In the genomic region with DNA sequence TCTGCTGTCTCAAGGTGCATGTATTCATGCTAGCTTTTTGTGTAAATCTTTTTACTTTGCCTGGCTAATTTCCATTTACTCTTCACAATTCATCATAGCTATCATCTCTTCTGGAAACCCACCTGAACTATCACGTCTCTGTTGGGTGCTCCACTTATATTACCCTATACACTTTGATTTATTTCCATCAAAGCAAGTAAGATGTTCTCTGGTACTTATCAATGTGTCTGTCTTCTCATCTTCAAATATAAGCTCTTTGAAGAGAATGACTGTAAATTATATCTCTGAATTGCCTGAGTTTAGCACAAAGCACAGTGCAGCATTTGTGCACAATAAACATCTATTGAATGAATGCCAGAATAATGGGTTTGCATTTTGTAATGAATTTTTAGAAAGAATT, we compare ENCODE assay signal across 25 cellular contexts.
"Had no signal": no experiment of that assay in that cellular context is flagged by ENCODE, and none has a peak within 500 bp of the region (broad histone marks: within the 10 kb centered on the region; RNA-seq: fewer than 3 reads in every experiment).

No MANE protein-coding gene starts in this region.

- H3K9me3 ChIP-seq: ovary, right lobe of liver, sigmoid colon, suprapubic skin, testis, tibial artery, transverse colon, upper lobe of right lung, uterus had no signal

- H3K79me2 ChIP-seq: parathyroid adenoma had no signal

- H3K4me3 ChIP-seq: neural progenitor cell, ovary, psoas muscle, right lobe of liver, sigmoid colon, stomach, suprapubic skin, testis, tibial artery, transverse colon, upper lobe of right lung, uterus had no signal

- DNase-seq: naive thymus-derived CD8-positive, alpha-beta T cell; nephron progenitor cell; occipital lobe; ovary; posterior cingulate gyrus; psoas muscle; right cardiac atrium; right lobe of liver; sigmoid colon; small intestine; stimulated activated CD4-positive, alpha-beta T cell treated with anti-CD3 and anti-CD28 coated beads, Interleukin-15, amount 100 ng/mL, for 24 hours; stimulated activated CD4-positive, alpha-beta T cell treated with anti-CD3 and anti-CD28 coated beads, Interleukin-2, amount 100 ng/mL, for 24 hours; stimulated activated CD4-positive, alpha-beta T cell treated with anti-CD3 and anti-CD28 coated beads, Interleukin-2, amount 100 ng/mL, for 48 hours; stimulated activated CD4-positive, alpha-beta T cell treated with anti-CD3 and anti-CD28 coated beads, Interleukin-4, amount 100 ng/mL, for 24 hours; stimulated activated naive B cell treated with anti-CD40 and anti-IgM and Interleukin-4, amounts not matched to agents 10 μg/mL and 1 μg/mL and 100 μg/mL, for 72 hours; stimulated activated naive CD4-positive, alpha-beta T cell treated with Interleukin-2 at 50 U/mL for 16 hours; stomach; testis; tibial artery; transverse colon; upper lobe of right lung; uterus had no signal

- H3K36me3 ChIP-seq: neural progenitor cell, ovary, right lobe of liver, sigmoid colon, stomach, suprapubic skin, tibial artery, transverse colon, upper lobe of right lung, uterus had no signal

- H3K27me3 ChIP-seq: neural progenitor cell, ovary, right lobe of liver, sigmoid colon, stomach, suprapubic skin, testis, tibial artery, transverse colon, upper lobe of right lung, uterus had no signal

- H3K27ac ChIP-seq: neural progenitor cell, ovary, parathyroid adenoma, psoas muscle, right lobe of liver, sigmoid colon, stomach, suprapubic skin, testis, tibial artery, transverse colon, upper lobe of right lung, uterus had no signal

- H3K9ac ChIP-seq: neural progenitor cell, parathyroid adenoma had no signal

- H2AFZ ChIP-seq: neural progenitor cell, parathyroid adenoma had no signal

- H3K4me1 ChIP-seq: neural progenitor cell, parathyroid adenoma, psoas muscle, right lobe of liver, sigmoid colon, stomach, suprapubic skin, testis, tibial artery, transverse colon, upper lobe of right lung, uterus had no signal

- H3K4me2 ChIP-seq: neural progenitor cell had no signal
